ENCODE assay signal across 19 cellular contexts in the genomic region with DNA sequence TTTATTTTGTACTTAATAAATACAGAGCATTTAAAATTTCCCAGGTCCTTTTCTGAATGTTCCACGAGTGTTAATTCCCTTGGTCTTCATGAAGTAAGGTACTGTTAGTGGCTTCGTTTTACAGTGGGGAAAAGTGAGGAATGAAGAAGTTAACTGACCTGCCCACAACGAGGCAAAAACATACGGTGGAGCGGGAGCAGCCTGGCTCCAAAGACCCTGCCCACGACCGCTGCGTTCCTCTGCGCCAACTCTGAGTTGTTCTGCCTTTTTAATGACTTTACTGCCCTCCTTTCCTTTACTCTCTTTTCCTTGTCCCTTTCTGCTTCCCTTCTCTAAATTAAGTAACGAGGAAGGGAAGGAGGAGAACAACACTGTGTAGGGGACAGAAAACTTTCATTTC.
"Had no signal": no experiment of that assay in that cellular context is flagged by ENCODE, and none has a peak within 500 bp of the region (broad histone marks: within the 10 kb centered on the region; RNA-seq: fewer than 3 reads in every experiment).

No MANE protein-coding gene starts in this region.

- H3K27me3 ChIP-seq: brain microvascular endothelial cell, colonic mucosa, foreskin keratinocyte, left lung, sigmoid colon, spleen, thyroid gland had no signal

- H3K9ac ChIP-seq: parathyroid adenoma had no signal

- H3K36me3 ChIP-seq: brain microvascular endothelial cell, colonic mucosa, left lung, sigmoid colon, spleen, thyroid gland had no signal

- H3K9me3 ChIP-seq: colonic mucosa, left lung, sigmoid colon, spleen, thyroid gland had no signal

- H3K4me3 Mint-ChIP-seq: activated T-cell treated with anti-CD3 and anti-CD28 coated beads, Interleukin-2, amount 50 U/mL, for 72 hours; central memory CD8-positive, alpha-beta T cell; endodermal cell had no signal

- H3K27me3 Mint-ChIP-seq: central memory CD8-positive, alpha-beta T cell had no signal

- H2AFZ ChIP-seq: parathyroid adenoma had no signal

- H3K4me1 Mint-ChIP-seq: central memory CD8-positive, alpha-beta T cell had no signal

- H3K27ac ChIP-seq: brain microvascular endothelial cell, colonic mucosa, foreskin keratinocyte, left lung, parathyroid adenoma, sigmoid colon, spleen, thyroid gland had no signal

- H3K27ac Mint-ChIP-seq: activated T-cell treated with anti-CD3 and anti-CD28 coated beads, Interleukin-2, amount 50 U/mL, for 72 hours; endodermal cell had no signal

- H3K9me3 Mint-ChIP-seq: endodermal cell had no signal

- H3K79me2 ChIP-seq: parathyroid adenoma had no signal

- DNase-seq: activated CD4-positive, alpha-beta T cell treated with anti-CD3 and anti-CD28 coated beads, Interleukin-2, amount 50 U/mL, for 1 hour; activated CD4-positive, CD25-positive, alpha-beta regulatory T cell treated with anti-CD3 and anti-CD28 coated beads, Interleukin-2, amount 50 U/mL, for 72 hours; activated CD8-positive, alpha-beta memory T cell treated with anti-CD3 and anti-CD28 coated beads for 24 hours; activated effector memory CD4-positive, alpha-beta T cell treated with anti-CD3 and anti-CD28 coated beads, Interleukin-2, amount 50 U/mL, for 16 hours; activated naive CD4-positive, alpha-beta T cell treated with anti-CD3 and anti-CD28 coated beads, Interleukin-2, amount 50 U/mL, for 16 hours; activated T-cell treated with anti-CD3 and anti-CD28 coated beads, Interleukin-2, amount 50 U/mL, for 72 hours; aorta; brain microvascular endothelial cell; colonic mucosa; endodermal cell; foreskin keratinocyte; kidney; sigmoid colon; spleen; stimulated activated naive CD4-positive, alpha-beta T cell treated with Interleukin-2 at 50 U/mL for 16 hours; thyroid gland had no signal

- H3K4me1 ChIP-seq: colonic mucosa, foreskin keratinocyte, left lung, parathyroid adenoma, sigmoid colon had no signal

- H3K4me3 ChIP-seq: colonic mucosa, left lung, sigmoid colon, spleen, thyroid gland had no signal

- ATAC-seq: activated T-cell treated with anti-CD3 and anti-CD28 coated beads, Interleukin-2, amount 50 U/mL, for 72 hours; foreskin keratinocyte; left lung had no signal
